In the genomic region with DNA sequence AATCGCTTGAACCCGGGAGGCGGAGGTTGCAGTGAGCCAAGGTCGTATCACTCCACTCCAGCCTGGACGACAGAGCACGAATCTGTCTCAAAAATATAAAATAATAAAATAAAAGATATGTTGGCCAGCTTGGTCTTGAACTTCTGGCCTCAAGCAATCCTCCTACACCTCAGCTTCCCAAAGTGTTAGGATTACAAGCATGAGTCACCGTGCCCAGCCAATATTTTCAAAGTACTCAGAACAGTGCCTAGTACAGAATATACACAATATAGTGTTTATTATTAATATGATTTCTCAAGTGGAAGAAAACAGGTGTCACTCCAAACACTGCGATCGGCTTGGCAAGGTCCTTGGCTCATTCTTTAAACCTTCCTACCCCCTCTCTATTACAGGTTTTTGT, we compare ENCODE assay signal across 29 cellular contexts.
"Had no signal": no experiment of that assay in that cellular context is flagged by ENCODE, and none has a peak within 500 bp of the region (broad histone marks: within the 10 kb centered on the region; RNA-seq: fewer than 3 reads in every experiment).

No MANE protein-coding gene starts in this region.

- H3K27me3 ChIP-seq: SJCRH30 had no signal

- H3K4me3 ChIP-seq: SJCRH30, SK-N-MC had no signal

- H3K36me3 ChIP-seq: WERI-Rb-1 had no signal

- DNase-seq: activated CD4-positive, alpha-beta T cell treated with anti-CD3 and anti-CD28 coated beads, Interleukin-2, amount 10 ng/mL, durations not matched to agents 24 days and 14 days; activated CD4-positive, alpha-beta T cell treated with anti-CD3 and anti-CD28 coated beads, Interleukin-2, amount 50 U/mL, for 4 hours; activated CD8-positive, alpha-beta T cell treated with anti-CD3 and anti-CD28 coated beads for 36 hours; activated effector memory CD4-positive, alpha-beta T cell treated with anti-CD3 and anti-CD28 coated beads, Interleukin-2, amount 50 U/mL, for 16 hours; activated naive CD4-positive, alpha-beta T cell; activated naive CD8-positive, alpha-beta T cell treated with anti-CD3 and anti-CD28 coated beads, Interleukin-2, amount 10 ng/mL, durations not matched to agents 7 days and 5 days; activated T-cell treated with anti-CD3 and anti-CD28 coated beads, Interleukin-2, amount 50 U/mL, for 1 hour; activated T-cell treated with anti-CD3 and anti-CD28 coated beads, Interleukin-2, amount 50 U/mL, for 72 hours; anterior cingulate cortex; central memory CD4-positive, alpha-beta T cell; MM.1S; MV-4-11; NCI-H1092; NCI-H1417; NCI-H146; NCI-H187; NCI-H2029 treated with DMSO at 0.1 percent for 48 hours; NCI-H2107; NCI-H2171; NCI-H510A; NCI-H526; NCI-H748 treated with DMSO at 0.1 percent for 48 hours; NK-92 treated with Interleukin-12 subunit alpha and Interleukin-12 subunit beta, amount 100 ng/mL, for 24 hours; Right ventricle myocardium superior; SJCRH30; T1000; WERI-Rb-1 had no signal

- H3K27ac ChIP-seq: KMS-11, SJCRH30, SK-N-MC, WERI-Rb-1 had no signal

- H3K9me3 ChIP-seq: SJCRH30 had no signal
